In genomic region chr22:19970031-19970478, GRCh38 we compare ENCODE assay signal across 1 cellular context.
TF ChIP-seq lines count a peak whose summit lies in the region.

No MANE protein-coding gene starts in this region.

TF ChIP-seq in IMR-90, 13 proteins besides CTCF, POLR2A, EP300 and RAD21 (continued from another document):
- no peak for TF ChIP-seq CHD1 (IDR thresholded peaks at IDR 0.05; ENCODE audit: low read depth, low read length)
- no peak for TF ChIP-seq MAZ (IDR thresholded peaks at IDR 0.05; ENCODE audit: borderline replicate concordance, low read depth, low read length)
- no peak for TF ChIP-seq RCOR1 (IDR thresholded peaks at IDR 0.05; ENCODE audit: insufficient replicate concordance, low read length)
- no peak for TF ChIP-seq RFX5 (IDR thresholded peaks at IDR 0.05; ENCODE audit: low read depth, low read length)
- no peak for TF ChIP-seq MAFK (IDR thresholded peaks at IDR 0.05; ENCODE audit: low read depth, low read length)
- TF ChIP-seq CEBPB (IDR thresholded peaks at IDR 0.05; ENCODE audit: low read depth, low read length), result no peak
- TF ChIP-seq FOS (IDR thresholded peaks at IDR 0.05; ENCODE audit: low read depth, low read length), result no peak
- no peak for TF ChIP-seq MXI1 (IDR thresholded peaks at IDR 0.05; ENCODE audit: borderline replicate concordance, low read depth, low read length)
- TF ChIP-seq, protein P1, sequence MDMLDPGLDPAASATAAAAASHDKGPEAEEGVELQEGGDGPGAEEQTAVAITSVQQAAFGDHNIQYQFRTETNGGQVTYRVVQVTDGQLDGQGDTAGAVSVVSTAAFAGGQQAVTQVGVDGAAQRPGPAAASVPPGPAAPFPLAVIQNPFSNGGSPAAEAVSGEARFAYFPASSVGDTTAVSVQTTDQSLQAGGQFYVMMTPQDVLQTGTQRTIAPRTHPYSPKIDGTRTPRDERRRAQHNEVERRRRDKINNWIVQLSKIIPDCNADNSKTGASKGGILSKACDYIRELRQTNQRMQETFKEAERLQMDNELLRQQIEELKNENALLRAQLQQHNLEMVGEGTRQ (IDR thresholded peaks at IDR 0.05; ENCODE audit: low read depth, low read length), result no peak
TF ChIP-seq in IMR-90: peak in this region for 0.
